Comparison of ENCODE assay signal across 8 cellular contexts in genomic region chr1:24932284-24932683, GRCh38. TPM values are rescaled to one million over a fixed set of nuclear protein-coding genes. Genes with fewer than 3 reads are reported as not detected.
DNase-seq lines count a peak whose midpoint lies in the region; ATAC-seq and TF ChIP-seq lines count a peak whose summit lies in the region.

No MANE protein-coding gene starts in this region.

- peak overlapping the region; percentile 66 for H3K4me3 Mint-ChIP-seq in activated T-helper 1 cell treated with anti-CD3 and anti-CD28 coated beads, Interleukin-12 subunit alpha, Interleukin-12 subunit beta, Interleukin-2, Interleukin-4 antibody, amounts not matched to agents 30 ng/mL and 10 ng/mL and 1 ng/mL, durations not matched to agents 14 hours and 24 hours and 36 hours

- peak in 1 of 4 experiments; percentile 86 for TF ChIP-seq CTCF in sigmoid colon (IDR thresholded peaks at IDR 0.05)

- H3K27ac ChIP-seq in sigmoid colon: no peak overlapping the region

- peaks cover 64% of the 10 kb centered on the region for H3K4me1 Mint-ChIP-seq in activated T-helper 1 cell treated with anti-CD3 and anti-CD28 coated beads, Interleukin-12 subunit alpha, Interleukin-12 subunit beta, Interleukin-2, Interleukin-4 antibody, amounts not matched to agents 30 ng/mL and 10 ng/mL and 1 ng/mL, durations not matched to agents 14 hours and 24 hours and 36 hours (ENCODE audit: low read depth)

- H3K4me3 ChIP-seq in sigmoid colon: peak overlapping the region in 3 of 4 donors; percentile 2 to 33 (median 25)

- H3K27ac Mint-ChIP-seq in activated T-helper 1 cell treated with anti-CD3 and anti-CD28 coated beads, Interleukin-12 subunit alpha, Interleukin-12 subunit beta, Interleukin-2, Interleukin-4 antibody, amounts not matched to agents 30 ng/mL and 10 ng/mL and 1 ng/mL, durations not matched to agents 14 hours and 24 hours and 36 hours: peak overlapping the region; percentile 79

- no peaks in the 10 kb centered on the region for H3K36me3 ChIP-seq in sigmoid colon

- intact Hi-C loops in activated T-helper 1 cell treated with anti-CD3 and anti-CD28 coated beads, Interleukin-12 subunit alpha, Interleukin-12 subunit beta, Interleukin-2, Interleukin-4 antibody, amounts not matched to agents 30 ng/mL and 10 ng/mL and 1 ng/mL, durations not matched to agents 14 hours and 24 hours and 36 hours (cut with micrococcal nuclease): loop anchor here (1.0 to 2.0 kb wide), 3 partner anchors 59 to 169 kb away; no protein-coding TSS in a partner anchor
- intact Hi-C loops in Right ventricle myocardium superior (cut with DNase I) (no loop called here), sigmoid colon (cut with DNase I) (loop anchor here (5.0 to 10.0 kb wide), 4 partner anchors 90 to 273 kb away; no protein-coding TSS in a partner anchor)

- DNase-seq in DMS 273 (lab: John Stamatoyannopoulos, UW; ENCODE audit: unreplicated experiment): peak; percentile 78
- DNase-seq in DMS 273 treated with DMSO at 0.1 percent for 48 hours (lab: John Stamatoyannopoulos, UW): no peak
- peak; percentile 4 for DNase-seq in NOMO-1 treated with DMSO at 0.1 percent for 48 hours (lab: John Stamatoyannopoulos, UW; ENCODE audit: unreplicated experiment)
- peak; percentile 67 for DNase-seq in activated T-helper 1 cell treated with anti-CD3 and anti-CD28 coated beads, Interleukin-12 subunit alpha, Interleukin-12 subunit beta, Interleukin-2, Interleukin-4 antibody, amounts not matched to agents 30 ng/mL and 10 ng/mL and 1 ng/mL, durations not matched to agents 14 hours and 24 hours and 36 hours (ENCODE audit: low spot score)
- DNase-seq in Right ventricle myocardium superior: peak; percentile 69
- no peak for DNase-seq in sigmoid colon

- TF ChIP-seq EP300 in sigmoid colon (IDR thresholded peaks at IDR 0.05): no peak

- H3K27me3 Mint-ChIP-seq in activated T-helper 1 cell treated with anti-CD3 and anti-CD28 coated beads, Interleukin-12 subunit alpha, Interleukin-12 subunit beta, Interleukin-2, Interleukin-4 antibody, amounts not matched to agents 30 ng/mL and 10 ng/mL and 1 ng/mL, durations not matched to agents 14 hours and 24 hours and 36 hours (ENCODE audit: insufficient read depth): no peaks in the 10 kb centered on the region

- peaks cover 0 to 51% (median 38%) of the 10 kb centered on the region in 4 donors for H3K4me1 ChIP-seq in sigmoid colon

- ATAC-seq in Right ventricle myocardium superior (ENCODE audit: poor library complexity): peak; percentile 81
- no peak for ATAC-seq in HG03442 (IDR thresholded peaks at IDR 0.05; ENCODE audit: unreplicated experiment)
- ATAC-seq in HG03378 (IDR thresholded peaks at IDR 0.05; ENCODE audit: unreplicated experiment): no peak

- no peak for TF ChIP-seq POLR2A in sigmoid colon (IDR thresholded peaks at IDR 0.05)

- peaks cover 57 to 85% (median 74%) of the 10 kb centered on the region in 3 donors for H3K27me3 ChIP-seq in sigmoid colon

- WGBS in sigmoid colon, 2 donors: 3 to 6% methylated on average over 34 of the region's 34 CpGs

- peaks cover 42% of the 10 kb centered on the region for H3K36me3 Mint-ChIP-seq in activated T-helper 1 cell treated with anti-CD3 and anti-CD28 coated beads, Interleukin-12 subunit alpha, Interleukin-12 subunit beta, Interleukin-2, Interleukin-4 antibody, amounts not matched to agents 30 ng/mL and 10 ng/mL and 1 ng/mL, durations not matched to agents 14 hours and 24 hours and 36 hours (ENCODE audit: low read depth)

- H3K9me3 Mint-ChIP-seq in activated T-helper 1 cell treated with anti-CD3 and anti-CD28 coated beads, Interleukin-12 subunit alpha, Interleukin-12 subunit beta, Interleukin-2, Interleukin-4 antibody, amounts not matched to agents 30 ng/mL and 10 ng/mL and 1 ng/mL, durations not matched to agents 14 hours and 24 hours and 36 hours: no peaks in the 10 kb centered on the region

- no peaks in the 10 kb centered on the region for H3K9me3 ChIP-seq in sigmoid colon

RNA-seq across cellular contexts. Expression of gene RUNX3, which starts 2.2 kb away (rescaled TPM):
- total RNA-seq in activated T-helper 1 cell treated with anti-CD3 and anti-CD28 coated beads, Interleukin-12 subunit alpha, Interleukin-12 subunit beta, Interleukin-2, Interleukin-4 antibody, amounts not matched to agents 30 ng/mL and 10 ng/mL and 1 ng/mL, durations not matched to agents 14 hours and 24 hours and 36 hours: 133 and 140 TPM in 2 replicates
- total RNA-seq in Right ventricle myocardium superior (1.0 TPM), sigmoid colon (1 to 10 TPM in 1 of 4 donors, under 1 TPM in 2, not detected in 1; 0.36 to 1.2 (median 0.49) TPM)
- 10 to 100 TPM in 1 of 3 donors, 1 to 10 TPM in 2; 1.2 to 18.0 (median 3.7) TPM for polyA plus RNA-seq in sigmoid colon

Comparison
In these comparisons a context has a peak if more than half of its experiments do, and no peak if none do; other contexts are left out.
1. DNase-seq: peak in DMS 273 (single experiment), NOMO-1 treated with DMSO at 0.1 percent for 48 hours (single experiment), activated T-helper 1 cell treated with anti-CD3 and anti-CD28 coated beads, Interleukin-12 subunit alpha, Interleukin-12 subunit beta, Interleukin-2, Interleukin-4 antibody, amounts not matched to agents 30 ng/mL and 10 ng/mL and 1 ng/mL, durations not matched to agents 14 hours and 24 hours and 36 hours (single experiment) and Right ventricle myocardium superior (single experiment); none in DMS 273 treated with DMSO at 0.1 percent for 48 hours (single experiment) and sigmoid colon (single experiment).
2. RNA of gene RUNX3, which starts 2.2 kb away (total RNA-seq): 133 to 140 TPM in activated T-helper 1 cell treated with anti-CD3 and anti-CD28 coated beads, Interleukin-12 subunit alpha, Interleukin-12 subunit beta, Interleukin-2, Interleukin-4 antibody, amounts not matched to agents 30 ng/mL and 10 ng/mL and 1 ng/mL, durations not matched to agents 14 hours and 24 hours and 36 hours; 1.0 TPM in Right ventricle myocardium superior (single experiment) and 0.36 to 1.2 TPM in sigmoid colon; every median in the first group is over 10 times any median in the second.